In genomic region chr2:233840520-233840919, GRCh38 we compare ENCODE assay signal across 23 cellular contexts. TPM values are rescaled to one million over a fixed set of nuclear protein-coding genes. Genes with fewer than 3 reads are reported as not detected.
A peak's percentile ranks its signal among the peaks of the same experiment; 100 is the strongest.
DNase-seq lines count a peak whose midpoint lies in the region; ATAC-seq, FAIRE-seq and TF ChIP-seq lines count a peak whose summit lies in the region.
"Had no signal": no experiment of that assay in that cellular context is flagged by ENCODE, and none has a peak within 500 bp of the region (broad histone marks: within the 10 kb centered on the region; RNA-seq: fewer than 3 reads in every experiment).

No MANE protein-coding gene starts in this region.

- H3K4me3 ChIP-seq in Panc1 (ENCODE audit: low read depth in 2 of 2, low read length in 2 of 2) (no peak overlapping the region), left lung (no peak overlapping the region)
- H3K4me3 ChIP-seq: GM23338 had no signal

- peaks cover 20% of the 10 kb centered on the region for H3K4me1 Mint-ChIP-seq in osteocyte (ENCODE audit: unreplicated experiment)
- H3K4me1 Mint-ChIP-seq: B cell had no signal

- no peak overlapping the region for H3K27ac Mint-ChIP-seq in osteocyte (ENCODE audit: unreplicated experiment)
- H3K27ac Mint-ChIP-seq: B cell, GM23338 had no signal

- H3K36me3 ChIP-seq in Panc1 (ENCODE audit: control insufficient read depth, insufficient read depth, low read length) (peaks cover 44% of the 10 kb centered on the region), left lung (peaks cover 0 to 73% of the 10 kb centered on the region in 2 donors)

- H3K9me3 ChIP-seq in Panc1 (ENCODE audit: control insufficient read depth, insufficient read depth, low read depth, low read length): no peaks in the 10 kb centered on the region
- H3K9me3 ChIP-seq in left lung: no peaks in the 10 kb centered on the region

- H3K9me3 Mint-ChIP-seq in osteocyte (ENCODE audit: unreplicated experiment): no peaks in the 10 kb centered on the region
- H3K9me3 Mint-ChIP-seq: CD4-positive, CD25-positive, alpha-beta regulatory T cell; GM23338 had no signal

- no peaks in the 10 kb centered on the region for H3K27me3 Mint-ChIP-seq in osteocyte (ENCODE audit: unreplicated experiment)
- H3K27me3 Mint-ChIP-seq: B cell; CD4-positive, CD25-positive, alpha-beta regulatory T cell had no signal

- ATAC-seq in Panc1 (no peak), GM21576 (IDR thresholded peaks at IDR 0.05; ENCODE audit: unreplicated experiment) (no peak), left lung (no peak)
- ATAC-seq: GM23338, HCT116, PC-3 had no signal

- peak; percentile 39 for DNase-seq in activated effector memory CD4-positive, alpha-beta T cell treated with anti-CD3 and anti-CD28 coated beads, Interleukin-2, amount 50 U/mL, for 16 hours
- DNase-seq in activated effector memory CD4-positive, alpha-beta T cell treated with Interleukin-2 at 50 U/mL for 16 hours: no peak
- DNase-seq in Panc1 (ENCODE audit: low read depth, low spot score): no peak
- peak; percentile 53 for DNase-seq in osteocyte (ENCODE audit: extremely low spot score, unreplicated experiment)
- DNase-seq in left lung: no peak
- no peak for DNase-seq in HT-29 (ENCODE audit: low spot score)
- no peak for DNase-seq in HTR-8/SVneo (ENCODE audit: insufficient read length, low spot score)
- DNase-seq: 8988T; CD4-positive, CD25-positive, alpha-beta regulatory T cell; COR-L47; DMS153; GF-D8; KG1; NCI-H1417 treated with DMSO at 0.1 percent for 48 hours; NCI-H1930; NCI-H226; NCI-H524; PC-3; SIG-M5 had no signal

- peaks cover 35% of the 10 kb centered on the region for H3K4me1 ChIP-seq in Panc1 (ENCODE audit: control insufficient read depth, insufficient read depth, low read length)
- no peaks in the 10 kb centered on the region for H3K4me1 ChIP-seq in left lung

- POLR2A ChIA-PET in Panc1 (lab: Charles Lee): no interaction called here

- intact Hi-C loops in Panc1 (cut with micrococcal nuclease; ENCODE audit: unreplicated experiment) (no loop called here), left lung (cut with DNase I) (no loop called here)

- H3K36me3 Mint-ChIP-seq in osteocyte (ENCODE audit: unreplicated experiment): peaks cover 14% of the 10 kb centered on the region
- H3K36me3 Mint-ChIP-seq: CD4-positive, CD25-positive, alpha-beta regulatory T cell had no signal

- H3K27ac ChIP-seq in Panc1 (ENCODE audit: low read length) (0 out of 2 replicates have a peak overlapping the region, but pooled peaks have one; percentile 26), left lung (no peak overlapping the region)

- H3K27me3 ChIP-seq in Panc1 (ENCODE audit: control insufficient read depth, insufficient read depth, low read length) (no peaks in the 10 kb centered on the region), left lung (no peaks in the 10 kb centered on the region)

- in situ Hi-C loops in Panc1 (cut with HindIII; ENCODE audit: low pct_unique_long_range_greater_than_20kb, low sequenced_read_pairs): no loop called here

- no peak overlapping the region for H3K4me3 Mint-ChIP-seq in osteocyte (ENCODE audit: unreplicated experiment)
- H3K4me3 Mint-ChIP-seq: B cell; CD4-positive, CD25-positive, alpha-beta regulatory T cell; GM23338 had no signal

- no TSS peak for BruUV-seq in Panc1 (replicated peaks; lab: Mats Ljungman, UMichigan)

- CTCF ChIA-PET in Panc1 (lab: Charles Lee): no interaction called here

- FAIRE-seq in HTR-8/SVneo (lab: Jason Lieb, UNC): no peak

- no peak for TF ChIP-seq CTCF in Panc1 (IDR thresholded peaks at IDR 0.05)
- TF ChIP-seq CTCF in osteocyte (IDR thresholded peaks at IDR 0.05): no peak
- TF ChIP-seq CTCF in left lung (IDR thresholded peaks at IDR 0.05): no peak

RNA-seq across cellular contexts. Expression of gene HJURP, which starts 13.8 kb away (rescaled TPM):
- total RNA-seq in Panc1 (2021; ENCODE audit: unreplicated experiment) (87.0 TPM), osteocyte (7.7 and 7.9 TPM in 2 replicates), left lung (1 to 10 TPM; 1.8 to 7.1 TPM)
- 65.2 TPM for polyA plus RNA-seq in Panc1 (2012; ENCODE audit: insufficient read length)
- total RNA-seq in HT-29 (2014; rRNA removed; shearing (Covaris generic)): 25.8 and 28.4 TPM in 2 replicates

Comparison
In these comparisons a context has a peak if more than half of its experiments do, and no peak if none do; other contexts are left out.
1. DNase-seq: peak in activated effector memory CD4-positive, alpha-beta T cell treated with anti-CD3 and anti-CD28 coated beads, Interleukin-2, amount 50 U/mL, for 16 hours (single experiment) and osteocyte (single experiment); none in activated effector memory CD4-positive, alpha-beta T cell treated with Interleukin-2 at 50 U/mL for 16 hours (single experiment), Panc1 (single experiment), left lung (0 of 2), HT-29 (single experiment) and HTR-8/SVneo (single experiment).